ENCODE assay signal across 1 cellular context in the genomic region with DNA sequence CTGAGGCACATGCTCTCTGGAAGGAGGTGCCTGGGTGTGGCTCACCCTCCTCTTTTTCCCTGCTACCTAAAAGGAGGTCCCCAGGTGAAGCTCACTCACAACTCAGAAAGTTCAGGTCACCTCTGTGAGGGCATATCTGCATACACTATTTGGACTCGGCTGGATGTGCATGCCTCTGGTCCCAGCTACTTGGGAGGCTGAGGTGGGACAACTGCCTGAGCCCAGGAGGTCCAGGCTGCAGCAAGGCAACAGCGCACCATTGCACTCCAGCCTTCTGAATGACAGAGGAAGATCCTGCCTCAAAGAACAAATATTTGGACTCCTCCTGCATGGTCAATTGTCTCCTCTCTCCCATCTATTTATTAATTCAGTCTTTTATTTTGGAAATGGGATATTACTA.
TF ChIP-seq lines count a peak whose summit lies in the region.

No MANE protein-coding gene starts in this region.

TF ChIP-seq in GM12878, 131 proteins besides CTCF, POLR2A, EP300 and RAD21:
- TF ChIP-seq SMC3 (IDR thresholded peaks at IDR 0.05; ENCODE audit: borderline replicate concordance, low read length), result no peak
- no peak for TF ChIP-seq ZZZ3 (IDR thresholded peaks at IDR 0.05; ENCODE audit: control insufficient read depth, insufficient read length, low read depth)
- TF ChIP-seq CHD4 (IDR thresholded peaks at IDR 0.05), result no peak
- TF ChIP-seq SP1 (IDR thresholded peaks at IDR 0.05; ENCODE audit: low read depth, low read length), result no peak
- TF ChIP-seq JUNB (IDR thresholded peaks at IDR 0.05), result no peak
- no peak for TF ChIP-seq NFXL1 (IDR thresholded peaks at IDR 0.05; ENCODE audit: borderline replicate concordance)
- no peak for TF ChIP-seq IRF4 (IDR thresholded peaks at IDR 0.05; ENCODE audit: low read depth, low read length)
- TF ChIP-seq RELA (IDR thresholded peaks at IDR 0.05; ENCODE audit: borderline replicate concordance, partially characterized antibody), result no peak
- no peak for TF ChIP-seq ZBED1 (IDR thresholded peaks at IDR 0.05; ENCODE audit: borderline replicate concordance)
- TF ChIP-seq, protein P1, sequence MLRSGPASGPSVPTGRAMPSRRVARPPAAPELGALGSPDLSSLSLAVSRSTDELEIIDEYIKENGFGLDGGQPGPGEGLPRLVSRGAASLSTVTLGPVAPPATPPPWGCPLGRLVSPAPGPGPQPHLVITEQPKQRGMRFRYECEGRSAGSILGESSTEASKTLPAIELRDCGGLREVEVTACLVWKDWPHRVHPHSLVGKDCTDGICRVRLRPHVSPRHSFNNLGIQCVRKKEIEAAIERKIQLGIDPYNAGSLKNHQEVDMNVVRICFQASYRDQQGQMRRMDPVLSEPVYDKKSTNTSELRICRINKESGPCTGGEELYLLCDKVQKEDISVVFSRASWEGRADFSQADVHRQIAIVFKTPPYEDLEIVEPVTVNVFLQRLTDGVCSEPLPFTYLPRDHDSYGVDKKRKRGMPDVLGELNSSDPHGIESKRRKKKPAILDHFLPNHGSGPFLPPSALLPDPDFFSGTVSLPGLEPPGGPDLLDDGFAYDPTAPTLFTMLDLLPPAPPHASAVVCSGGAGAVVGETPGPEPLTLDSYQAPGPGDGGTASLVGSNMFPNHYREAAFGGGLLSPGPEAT (IDR thresholded peaks at IDR 0.05; ENCODE audit: low read depth), result no peak
- TF ChIP-seq POLR2AphosphoS5 (IDR thresholded peaks at IDR 0.05; ENCODE audit: low read length), result no peak
- TF ChIP-seq EED (IDR thresholded peaks at IDR 0.05; ENCODE audit: low read depth), result no peak
- no peak for TF ChIP-seq JUND (IDR thresholded peaks at IDR 0.05; ENCODE audit: low read depth, low read length)
